In the genomic region with DNA sequence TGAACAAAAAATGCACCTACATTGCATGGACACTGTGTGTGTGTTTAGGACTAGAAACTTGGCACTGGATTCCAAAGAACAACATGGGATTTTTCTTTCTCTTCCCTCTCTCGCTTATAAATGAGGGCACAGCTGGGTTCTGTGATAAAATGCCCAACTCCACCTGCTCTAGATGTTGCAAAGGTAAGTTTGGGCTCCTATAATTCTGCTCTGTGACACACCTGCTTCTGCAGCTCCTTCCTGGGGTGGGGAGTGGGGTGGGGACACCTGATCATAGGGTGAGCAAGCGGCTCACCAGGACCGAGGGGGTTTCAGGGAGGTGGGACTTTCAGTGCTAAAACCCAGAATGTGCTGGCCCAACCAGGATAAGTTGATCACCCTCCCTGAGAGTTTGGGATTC, we compare ENCODE assay signal across 23 cellular contexts.
"Had no signal": no experiment of that assay in that cellular context is flagged by ENCODE, and none has a peak within 500 bp of the region (broad histone marks: within the 10 kb centered on the region; RNA-seq: fewer than 3 reads in every experiment).

No MANE protein-coding gene starts in this region.

- H3K4me3 ChIP-seq: esophagus squamous epithelium, hepatocyte, lower lobe of right lung, prostate gland, sigmoid colon, skin epidermis, stomach had no signal

- DNase-seq: central memory CD4-positive, alpha-beta T cell; effector memory CD4-positive, alpha-beta T cell; esophagus squamous epithelium; foreskin fibroblast; kidney; lower lobe of right lung; midbrain; naive B cell; occipital lobe; retina; sigmoid colon; stimulated activated CD4-positive, alpha-beta T cell treated with anti-CD3 and anti-CD28 coated beads, Interleukin-12 subunit alpha, Interleukin-12 subunit beta, amount 100 ng/mL, for 4 hours; stimulated activated naive CD4-positive, alpha-beta T cell; stomach had no signal

- H3K79me2 ChIP-seq: hepatocyte, parathyroid adenoma had no signal

- H3K9me3 ChIP-seq: esophagus squamous epithelium, lower lobe of right lung, prostate gland, sigmoid colon, stomach had no signal

- H3K27me3 ChIP-seq: hepatocyte, sigmoid colon had no signal

- FAIRE-seq: kidney, urothelium cell line had no signal

- H3K36me3 ChIP-seq: esophagus squamous epithelium, lower lobe of right lung, prostate gland, sigmoid colon, stomach had no signal

- H3K4me3 Mint-ChIP-seq: memory B cell, naive B cell, nephron, type B pancreatic cell had no signal

- H3K4me1 Mint-ChIP-seq: memory B cell, naive B cell had no signal

- H3K9ac ChIP-seq: parathyroid adenoma had no signal

- H3K36me3 Mint-ChIP-seq: memory B cell, type B pancreatic cell had no signal

- H3K27ac Mint-ChIP-seq: memory B cell, naive B cell, type B pancreatic cell had no signal

- H3K4me1 ChIP-seq: prostate gland had no signal

- H3K9me3 Mint-ChIP-seq: type B pancreatic cell had no signal

- H3K27ac ChIP-seq: epithelial cell of prostate, esophagus squamous epithelium, hepatocyte, parathyroid adenoma, prostate gland, skin epidermis, stomach had no signal
